27 cellular contexts compared by ENCODE assay signal in the genomic region with DNA sequence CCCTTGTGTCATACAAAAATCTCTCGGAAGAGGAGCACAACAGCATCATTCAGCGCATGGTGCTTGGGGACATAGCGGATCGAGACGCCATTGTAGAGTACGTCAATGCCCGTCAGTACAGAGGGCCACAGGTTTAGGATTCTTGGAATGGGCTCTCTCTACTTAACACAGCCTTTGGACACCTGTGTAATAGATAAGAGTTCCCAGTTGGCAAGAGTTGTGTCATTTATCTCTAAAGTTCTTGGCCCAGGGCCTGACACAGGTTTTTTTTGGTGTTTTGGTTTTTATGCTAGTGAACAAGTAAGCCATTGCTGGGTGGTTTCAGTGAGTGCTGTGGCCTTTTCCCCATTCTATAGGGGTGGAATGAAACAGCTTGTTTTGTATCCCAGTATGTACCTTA. TPM values are rescaled to one million over a fixed set of nuclear protein-coding genes. Genes with fewer than 3 reads are reported as not detected.
DNase-seq lines count a peak whose midpoint lies in the region; ATAC-seq, FAIRE-seq and TF ChIP-seq lines count a peak whose summit lies in the region.
"Had no signal": no experiment of that assay in that cellular context is flagged by ENCODE, and none has a peak within 500 bp of the region (broad histone marks: within the 10 kb centered on the region; RNA-seq: fewer than 3 reads in every experiment).

No MANE protein-coding gene starts in this region.

- TF ChIP-seq RAD21 in liver (IDR thresholded peaks at IDR 0.05) (peak in 1 of 2 donors; percentile 33), HepG2 (CRISPR knock-in tag; IDR thresholded peaks at IDR 0.05) (no peak)

- H3K9me3 ChIP-seq in liver (ENCODE audit: control insufficient read depth in 4 of 4, low read length in 3 of 4): peaks cover 6 to 16% (median 11%) of the 10 kb centered on the region in 4 donors
- H3K9me3 ChIP-seq in HepG2 (ENCODE audit: low read length): peaks cover 22% of the 10 kb centered on the region
- H3K9me3 ChIP-seq in naive thymus-derived CD4-positive, alpha-beta T cell (ENCODE audit: control insufficient read depth in 2 of 3, low read length in 3 of 3): peaks cover 4 to 36% (median 13%) of the 10 kb centered on the region in 3 experiments
- no peaks in the 10 kb centered on the region for H3K9me3 ChIP-seq in prostate gland

- intact Hi-C loops in activated CD8-positive, alpha-beta T cell treated with anti-CD3 and anti-CD28 coated beads for 36 hours (cut with micrococcal nuclease): no loop called here
- intact Hi-C loops in HepG2 (cut with micrococcal nuclease; ENCODE audit: unreplicated experiment) (no loop called here), prostate gland (cut with DNase I) (no loop called here)
- intact Hi-C loops in naive thymus-derived CD4-positive, alpha-beta T cell (cut with micrococcal nuclease): no loop called here

- H3K27ac Mint-ChIP-seq in activated CD8-positive, alpha-beta T cell treated with anti-CD3 and anti-CD28 coated beads for 36 hours: peak overlapping the region; percentile 24
- no peak overlapping the region for H3K27ac Mint-ChIP-seq in activated CD8-positive, alpha-beta T cell treated with anti-CD3 and anti-CD28 coated beads, Interleukin-2, amount 10 ng/mL, durations not matched to agents 7 days and 5 days
- peak overlapping the region in 5 of 9 donors; percentile 2 to 51 (median 25) for H3K27ac Mint-ChIP-seq in naive thymus-derived CD4-positive, alpha-beta T cell
- H3K27ac Mint-ChIP-seq: B cell had no signal

- TF ChIP-seq CTCF in activated CD8-positive, alpha-beta T cell treated with anti-CD3 and anti-CD28 coated beads for 36 hours (IDR thresholded peaks at IDR 0.05): no peak
- no peak for TF ChIP-seq CTCF in liver (IDR thresholded peaks at IDR 0.05; ENCODE audit: low read depth, low read length, missing input control)
- no peak for TF ChIP-seq CTCF in HepG2 (CRISPR knock-in tag; IDR thresholded peaks at IDR 0.05)
- TF ChIP-seq CTCF in prostate gland (IDR thresholded peaks at IDR 0.05): no peak

- no TSS peak for BruUV-seq in HepG2 (replicated peaks; lab: Mats Ljungman, UMichigan)

- peak overlapping the region in 1 of 2 donors; percentile 39 for H3K27ac ChIP-seq in liver (ENCODE audit: low read depth in 1 of 2, low read length in 2 of 2)
- no peak overlapping the region for H3K27ac ChIP-seq in HepG2 (ENCODE audit: extremely low read length, insufficient read depth, low read length)
- H3K27ac ChIP-seq in naive thymus-derived CD4-positive, alpha-beta T cell (ENCODE audit: low read depth, low read length): no peak overlapping the region
- H3K27ac ChIP-seq in prostate gland: no peak overlapping the region
- H3K27ac ChIP-seq: 22Rv1, C4-2B, HL-60, RWPE1 had no signal

- H3K27me3 Mint-ChIP-seq in activated CD8-positive, alpha-beta T cell treated with anti-CD3 and anti-CD28 coated beads for 36 hours: no peaks in the 10 kb centered on the region
- no peaks in the 10 kb centered on the region for H3K27me3 Mint-ChIP-seq in activated CD8-positive, alpha-beta T cell treated with anti-CD3 and anti-CD28 coated beads, Interleukin-2, amount 10 ng/mL, durations not matched to agents 7 days and 5 days (ENCODE audit: low read depth)
- H3K27me3 Mint-ChIP-seq in naive thymus-derived CD4-positive, alpha-beta T cell: no peaks in the 10 kb centered on the region
- H3K27me3 Mint-ChIP-seq: B cell had no signal

- peaks cover 48% of the 10 kb centered on the region for H3K4me1 Mint-ChIP-seq in activated CD8-positive, alpha-beta T cell treated with anti-CD3 and anti-CD28 coated beads for 36 hours (ENCODE audit: low read depth)
- H3K4me1 Mint-ChIP-seq in activated CD8-positive, alpha-beta T cell treated with anti-CD3 and anti-CD28 coated beads, Interleukin-2, amount 10 ng/mL, durations not matched to agents 7 days and 5 days (ENCODE audit: low read depth): peaks cover 44% of the 10 kb centered on the region
- H3K4me1 Mint-ChIP-seq in naive thymus-derived CD4-positive, alpha-beta T cell: peaks cover 19 to 45% (median 36%) of the 10 kb centered on the region in 7 donors
- H3K4me1 Mint-ChIP-seq: B cell had no signal

- H3K36me3 Mint-ChIP-seq in activated CD8-positive, alpha-beta T cell treated with anti-CD3 and anti-CD28 coated beads for 36 hours (ENCODE audit: low read depth): peaks cover 86% of the 10 kb centered on the region
- H3K36me3 Mint-ChIP-seq in activated CD8-positive, alpha-beta T cell treated with anti-CD3 and anti-CD28 coated beads, Interleukin-2, amount 10 ng/mL, durations not matched to agents 7 days and 5 days (ENCODE audit: low read depth): peaks cover 93% of the 10 kb centered on the region
- peaks cover 22 to 83% (median 78%) of the 10 kb centered on the region in 5 donors for H3K36me3 Mint-ChIP-seq in naive thymus-derived CD4-positive, alpha-beta T cell

- POLR2A ChIA-PET in activated CD8-positive, alpha-beta T cell treated with anti-CD3 and anti-CD28 coated beads for 36 hours (lab: Charles Lee): interaction anchor here (0.6 to 0.8 kb wide), 3 partner anchors 12 to 158 kb away, joined by 3 read pairs; no protein-coding TSS in a partner anchor
- POLR2A ChIA-PET in activated CD8-positive, alpha-beta T cell treated with anti-CD3 and anti-CD28 coated beads, Interleukin-2, amount 10 ng/mL, durations not matched to agents 7 days and 5 days (lab: Charles Lee): no interaction called here
- POLR2A ChIA-PET in HepG2 (lab: Yijun Ruan, JAX): no interaction called here
- POLR2A ChIA-PET in naive thymus-derived CD4-positive, alpha-beta T cell (lab: Charles Lee): interaction anchor here (0.9 to 1.4 kb wide), 2 partner anchors 40 to 42 kb away, joined by 3 to 6 read pairs; no protein-coding TSS in a partner anchor

- CTCF ChIA-PET in activated CD8-positive, alpha-beta T cell treated with anti-CD3 and anti-CD28 coated beads for 36 hours (lab: Charles Lee): no interaction called here
- CTCF ChIA-PET in activated CD8-positive, alpha-beta T cell treated with anti-CD3 and anti-CD28 coated beads, Interleukin-2, amount 10 ng/mL, durations not matched to agents 7 days and 5 days (lab: Charles Lee): interaction anchor here (0.7 to 1.0 kb wide), 2 partner anchors 27 to 32 kb away, joined by 3 read pairs; no protein-coding TSS in a partner anchor
- CTCF ChIA-PET in HepG2 (lab: Yijun Ruan, JAX; ENCODE audit: low intra/inter-chr PET ratio, low total read pairs): no interaction called here
- CTCF ChIA-PET in naive thymus-derived CD4-positive, alpha-beta T cell (lab: Charles Lee): interaction anchor here (1.1 kb wide), 1 partner anchor 71 kb away, joined by 3 read pairs; no protein-coding TSS in a partner anchor

- peaks cover 24% of the 10 kb centered on the region for H3K9me3 Mint-ChIP-seq in activated CD8-positive, alpha-beta T cell treated with anti-CD3 and anti-CD28 coated beads for 36 hours
- H3K9me3 Mint-ChIP-seq in activated CD8-positive, alpha-beta T cell treated with anti-CD3 and anti-CD28 coated beads, Interleukin-2, amount 10 ng/mL, durations not matched to agents 7 days and 5 days (ENCODE audit: insufficient read depth): peaks cover 21% of the 10 kb centered on the region
- peaks cover 0 to 36% (median 21%) of the 10 kb centered on the region in 11 donors for H3K9me3 Mint-ChIP-seq in naive thymus-derived CD4-positive, alpha-beta T cell

- peaks cover 8% of the 10 kb centered on the region for H3K79me2 ChIP-seq in HepG2 (ENCODE audit: insufficient read depth, low read length)

- DNase-seq in activated CD8-positive, alpha-beta T cell treated with anti-CD3 and anti-CD28 coated beads for 36 hours: no peak
- no peak for DNase-seq in activated CD8-positive, alpha-beta T cell treated with anti-CD3 and anti-CD28 coated beads, Interleukin-2, amount 10 ng/mL, durations not matched to agents 7 days and 5 days
- DNase-seq in HepG2 (ENCODE audit: low spot score) (no peak), prostate gland (ENCODE audit: low spot score) (no peak), COLO829 (ENCODE audit: low spot score) (no peak)
- DNase-seq in naive thymus-derived CD4-positive, alpha-beta T cell: no peak
- DNase-seq: COR-L47, DMS53, NCI-H1048, NCI-H1417, NCI-H1694, NCI-H2081 treated with DMSO at 0.1 percent for 48 hours, NCI-H2171, NCI-H226, NCI-H510A, NCI-H69, SIG-M5 had no signal

- ATAC-seq in activated CD8-positive, alpha-beta T cell treated with anti-CD3 and anti-CD28 coated beads for 36 hours: no peak
- ATAC-seq in activated CD8-positive, alpha-beta T cell treated with anti-CD3 and anti-CD28 coated beads, Interleukin-2, amount 10 ng/mL, durations not matched to agents 7 days and 5 days: no peak
- ATAC-seq in HepG2: no peak
- no peak for ATAC-seq in naive thymus-derived CD4-positive, alpha-beta T cell
- no peak for ATAC-seq in GM21447 (IDR thresholded peaks at IDR 0.05; ENCODE audit: unreplicated experiment)
- ATAC-seq: Panc1 had no signal

- H3K4me2 ChIP-seq in HepG2 (ENCODE audit: low read depth, low read length): no peak overlapping the region

- no peak overlapping the region for H2AFZ ChIP-seq in HepG2 (ENCODE audit: low read length)

- H4K20me1 ChIP-seq in HepG2 (ENCODE audit: insufficient read depth, low read length): no peaks in the 10 kb centered on the region

- no peak overlapping the region for H3K4me3 ChIP-seq in liver (ENCODE audit: low read depth in 1 of 3, low read length in 3 of 3)
- H3K4me3 ChIP-seq in HepG2 (replicated peaks in 1 of 3; ENCODE audit: insufficient read depth in 1 of 3, low read depth in 2 of 3, low read length in 3 of 3): no peak overlapping the region
- H3K4me3 ChIP-seq in naive thymus-derived CD4-positive, alpha-beta T cell (ENCODE audit: low read length): no peak overlapping the region
- H3K4me3 ChIP-seq in prostate gland: no peak overlapping the region

- in situ Hi-C loops in HepG2 (cut with HindIII; ENCODE audit: extremely low pct_ligation_motif_present, low pct_unique_long_range_greater_than_20kb): no loop called here

- no peak for TF ChIP-seq EP300 in HepG2 (IDR thresholded peaks at IDR 0.05; ENCODE audit: low read depth in 2 of 2, low read length in 2 of 2)
- TF ChIP-seq EP300 in HepG2 (CRISPR knock-in tag; IDR thresholded peaks at IDR 0.05; ENCODE audit: borderline replicate concordance): no peak

- no peak for FAIRE-seq in HepG2 (lab: Jason Lieb, UNC)
- FAIRE-seq: GM18507, H54 had no signal

- H3K36me3 ChIP-seq in liver (ENCODE audit: control insufficient read depth in 4 of 4, insufficient read depth in 3 of 4, low read depth in 1 of 4, low read length in 3 of 4) (peaks cover 6 to 69% (median 49%) of the 10 kb centered on the region in 4 donors), HepG2 (replicated peaks in 1 of 2; ENCODE audit: control insufficient read depth in 1 of 2, insufficient read depth in 2 of 2, low read length in 2 of 2) (peaks cover 28 to 85% of the 10 kb centered on the region in 2 experiments), prostate gland (peaks cover 0 to 5% of the 10 kb centered on the region in 2 donors)
- H3K36me3 ChIP-seq in naive thymus-derived CD4-positive, alpha-beta T cell (ENCODE audit: control insufficient read depth in 2 of 3, insufficient read depth in 3 of 3, low read length in 3 of 3): peaks cover 25 to 80% (median 28%) of the 10 kb centered on the region in 3 experiments

- H3K9ac ChIP-seq in liver (ENCODE audit: low read depth in 1 of 2, low read length in 2 of 2) (no peak overlapping the region), HepG2 (ENCODE audit: insufficient read depth, low read depth, low read length) (no peak overlapping the region)

- H3K4me1 ChIP-seq in liver (ENCODE audit: control insufficient read depth in 4 of 4, insufficient read depth in 4 of 4, low read length in 3 of 4): peaks cover 0 to 12% (median 8%) of the 10 kb centered on the region in 4 donors
- H3K4me1 ChIP-seq in HepG2 (ENCODE audit: insufficient read depth, low read length): no peaks in the 10 kb centered on the region
- peaks cover 25 to 40% of the 10 kb centered on the region in 2 donors for H3K4me1 ChIP-seq in naive thymus-derived CD4-positive, alpha-beta T cell (ENCODE audit: control insufficient read depth in 2 of 2, insufficient read depth in 2 of 2, low read length in 2 of 2)
- no peaks in the 10 kb centered on the region for H3K4me1 ChIP-seq in prostate gland (replicated peaks)

- 46% methylated on average over 7 of the region's 7 CpGs for WGBS in liver
- 100% methylated on average over 7 of the region's 7 CpGs for WGBS in HepG2 (ENCODE audit: low lambda C conversion rate)
- over 99% methylated on average over 7 of the region's 7 CpGs for WGBS in prostate gland

- no peak overlapping the region for H3K4me3 Mint-ChIP-seq in activated CD8-positive, alpha-beta T cell treated with anti-CD3 and anti-CD28 coated beads for 36 hours
- no peak overlapping the region for H3K4me3 Mint-ChIP-seq in activated CD8-positive, alpha-beta T cell treated with anti-CD3 and anti-CD28 coated beads, Interleukin-2, amount 10 ng/mL, durations not matched to agents 7 days and 5 days
- no peak overlapping the region for H3K4me3 Mint-ChIP-seq in naive thymus-derived CD4-positive, alpha-beta T cell
- H3K4me3 Mint-ChIP-seq: B cell had no signal

- TF ChIP-seq POLR2A in HepG2 (IDR thresholded peaks at IDR 0.05; ENCODE audit: insufficient read depth in 1 of 2, low read depth in 2 of 2, low read length in 2 of 2) (no peak), prostate gland (IDR thresholded peaks at IDR 0.05) (no peak)

- no peaks in the 10 kb centered on the region for H3K27me3 ChIP-seq in liver (ENCODE audit: control insufficient read depth in 4 of 4, insufficient read depth in 4 of 4, low read length in 3 of 4)
- H3K27me3 ChIP-seq in HepG2 (ENCODE audit: control insufficient read depth in 1 of 2, insufficient read depth in 2 of 2, low read length in 2 of 2): no peaks in the 10 kb centered on the region
- no peaks in the 10 kb centered on the region for H3K27me3 ChIP-seq in naive thymus-derived CD4-positive, alpha-beta T cell (ENCODE audit: control insufficient read depth in 2 of 2, insufficient read depth in 2 of 2, low read length in 2 of 2)
- no peaks in the 10 kb centered on the region for H3K27me3 ChIP-seq in prostate gland (replicated peaks; ENCODE audit: insufficient read depth)

RNA-seq across cellular contexts. Expression of gene SNRK, which starts 54.1 kb away (rescaled TPM):
- 10 to 100 TPM; 28.9 to 29.2 TPM for total RNA-seq in activated CD8-positive, alpha-beta T cell treated with anti-CD3 and anti-CD28 coated beads for 36 hours
- 10 to 100 TPM; 55.5 to 55.7 TPM for total RNA-seq in activated CD8-positive, alpha-beta T cell treated with anti-CD3 and anti-CD28 coated beads, Interleukin-2, amount 10 ng/mL, durations not matched to agents 7 days and 5 days
- total RNA-seq in liver (10 to 100 TPM; 21.5 to 28.5 TPM), HepG2 (2016; rRNA removed; fragmentation: Illumina TruSeq; extraction: Trizol) (11.4 and 14.2 TPM in 2 replicates), prostate gland (10 to 100 TPM; 18.9 to 38.1 TPM)
- polyA plus RNA-seq in liver (1 to 10 TPM; 5.8 to 7.7 TPM), HepG2 (2011; rRNA removed) (16.1 and 16.3 TPM in 2 replicates)
- total RNA-seq in HepG2 (2016; cell fraction: cytosol; rRNA removed; fragmentation: Illumina TruSeq; extraction: Trizol; ENCODE audit: low read depth): 15.7 and 20.4 TPM in 2 replicates
- 11.4 and 12.5 TPM in 2 replicates for total RNA-seq in HepG2 (2016; cell fraction: insoluble cytoplasmic fraction; rRNA removed; fragmentation: Illumina TruSeq; extraction: Trizol)
- total RNA-seq in HepG2 (2016; cell fraction: membrane; rRNA removed; fragmentation: Illumina TruSeq; extraction: Trizol): 7.8 and 8.4 TPM in 2 replicates
- 16.3 and 19.8 TPM in 2 replicates for total RNA-seq in HepG2 (2016; cell fraction: nucleus; rRNA removed; fragmentation: Illumina TruSeq; extraction: Trizol)
- polyA plus RNA-seq in HepG2 (2011; cell fraction: cytosol; rRNA removed): 8.9 and 9.0 TPM in 2 replicates
- 22.4 and 28.9 TPM in 2 replicates for polyA plus RNA-seq in HepG2 (2011; cell fraction: nucleus; rRNA removed)
- 15.9 and 17.5 TPM in 2 replicates for polyA plus RNA-seq in HepG2 (2012)
- 0.21 and 0.26 TPM in 2 replicates for polyA plus RNA-seq in HepG2 (2016; cell fraction: cytosol; fragmentation: Illumina TruSeq; extraction: Trizol; ENCODE audit: low read depth)
- 7.4 and 8.1 TPM in 2 replicates for polyA plus RNA-seq in HepG2 (2016; cell fraction: insoluble cytoplasmic fraction; fragmentation: Illumina TruSeq; extraction: Trizol; ENCODE audit: low read depth)
- 1.5 TPM in 2 replicates for polyA plus RNA-seq in HepG2 (2016; cell fraction: membrane; fragmentation: Illumina TruSeq; extraction: Trizol; ENCODE audit: low read depth)
- polyA plus RNA-seq in HepG2 (2016; cell fraction: nucleus; fragmentation: Illumina TruSeq; extraction: Trizol; ENCODE audit: insufficient read depth, low read depth): 15.7 and 17.5 TPM in 2 replicates
- 38.0 and 68.3 TPM in 2 replicates for polyA minus RNA-seq in HepG2 (2011; rRNA and poly(A)+ RNA removed; ENCODE audit: low replicate concordance)
- 35.4 and 37.5 TPM in 2 replicates for polyA minus RNA-seq in HepG2 (2011; cell fraction: cytosol; rRNA and poly(A)+ RNA removed)
- polyA minus RNA-seq in HepG2 (2011; cell fraction: nucleus; rRNA and poly(A)+ RNA removed): 73.0 and 87.2 TPM in 2 replicates
- 100 to 1,000 TPM in 4 of 5 experiments, 10 to 100 TPM in 1; 71.9 to 176 (median 146) TPM for total RNA-seq in naive thymus-derived CD4-positive, alpha-beta T cell
- 10 to 100 TPM; 63.4 to 66.2 TPM for polyA plus RNA-seq in naive thymus-derived CD4-positive, alpha-beta T cell

Comparison
In these comparisons a context has a peak if more than half of its experiments do, and no peak if none do; other contexts are left out.
1. CTCF ChIA-PET loops: an anchor here in activated CD8-positive, alpha-beta T cell treated with anti-CD3 and anti-CD28 coated beads, Interleukin-2, amount 10 ng/mL, durations not matched to agents 7 days and 5 days (0.7 to 1.0 kb wide) and naive thymus-derived CD4-positive, alpha-beta T cell (1.1 kb wide); none called in activated CD8-positive, alpha-beta T cell treated with anti-CD3 and anti-CD28 coated beads for 36 hours and HepG2.
2. POLR2A ChIA-PET loops: an anchor here in activated CD8-positive, alpha-beta T cell treated with anti-CD3 and anti-CD28 coated beads for 36 hours (0.6 to 0.8 kb wide) and naive thymus-derived CD4-positive, alpha-beta T cell (0.9 to 1.4 kb wide); none called in activated CD8-positive, alpha-beta T cell treated with anti-CD3 and anti-CD28 coated beads, Interleukin-2, amount 10 ng/mL, durations not matched to agents 7 days and 5 days and HepG2.